16 cellular contexts compared by ENCODE assay signal in the genomic region with DNA sequence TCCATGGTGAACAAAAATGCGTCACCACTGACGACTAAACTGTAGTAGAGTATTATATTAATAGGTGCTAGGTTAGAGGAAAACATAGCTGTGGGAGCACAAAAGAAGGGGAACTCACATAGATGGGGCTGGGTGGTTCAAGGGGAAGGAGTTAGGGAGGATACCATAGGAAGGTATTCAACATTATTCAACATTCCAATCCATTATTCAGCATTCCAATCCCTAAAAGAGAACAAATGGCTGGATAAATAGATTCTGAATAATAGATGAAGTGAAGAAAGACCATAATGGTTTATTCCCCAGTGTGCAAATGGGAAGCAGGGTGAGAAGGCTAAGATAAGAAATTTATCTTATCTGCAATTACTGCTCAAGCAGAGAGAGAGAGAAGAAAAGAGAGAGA.
DNase-seq lines count a peak whose midpoint lies in the region; ATAC-seq, FAIRE-seq and TF ChIP-seq lines count a peak whose summit lies in the region.
"Had no signal": no experiment of that assay in that cellular context is flagged by ENCODE, and none has a peak within 500 bp of the region (broad histone marks: within the 10 kb centered on the region; RNA-seq: fewer than 3 reads in every experiment).

No MANE protein-coding gene starts in this region.

- H3K9me3 Mint-ChIP-seq in H9 (no peaks in the 10 kb centered on the region), glutamatergic neuron (ENCODE audit: unreplicated experiment) (peaks cover 1% of the 10 kb centered on the region), neural progenitor cell (no peaks in the 10 kb centered on the region)
- H3K9me3 Mint-ChIP-seq: CD8-positive, alpha-beta T cell had no signal

- no peaks in the 10 kb centered on the region for H3K23me2 ChIP-seq in H9 (ENCODE audit: insufficient read length, low read depth, low read length, poor library complexity, severe bottlenecking)

- no peak for DNase-seq in H9
- DNase-seq in glutamatergic neuron = no peak
- DNase-seq in neural progenitor cell (ENCODE audit: low spot score) = no peak
- DNase-seq in activated T-cell treated with anti-CD3 and anti-CD28 coated beads, Interleukin-2, amount 50 U/mL, for 48 hours = no peak
- DNase-seq in Ammon's horn (ENCODE audit: low spot score) = no peak
- DNase-seq in pancreas = no peak
- DNase-seq: CD8-positive, alpha-beta T cell; IMR-90; Kasumi-1; KBM-7 had no signal

- H2BK5ac ChIP-seq in H9 (ENCODE audit: insufficient read length, low read length) = no peak overlapping the region

- H3K27me3 ChIP-seq in H9 (ENCODE audit: insufficient read depth, low read length) (no peaks in the 10 kb centered on the region), HUES64 (ENCODE audit: insufficient read depth, low read length) (no peaks in the 10 kb centered on the region), neural progenitor cell (no peaks in the 10 kb centered on the region), pancreas (no peaks in the 10 kb centered on the region)

- intact Hi-C loops in pancreas (cut with DNase I) = no loop called here

- no peak overlapping the region for H2BK15ac ChIP-seq in H9 (ENCODE audit: low read depth, low read length)

- H3K23ac ChIP-seq in H9 (ENCODE audit: insufficient read length, low read depth, low read length) = no peak overlapping the region

- no peak overlapping the region for H3K4me2 ChIP-seq in H9 (ENCODE audit: insufficient read depth, insufficient read length, low read length)
- no peak overlapping the region for H3K4me2 ChIP-seq in neural progenitor cell

- H3K14ac ChIP-seq in H9 (ENCODE audit: insufficient read depth, low read length) = no peak overlapping the region

- H2AK5ac ChIP-seq in H9 (ENCODE audit: insufficient read length, low read length) = no peak overlapping the region

- H3K9ac ChIP-seq in H9 (ENCODE audit: extremely low read depth, insufficient read length, low read length) = no peak overlapping the region
- H3K9ac ChIP-seq in HUES64 (ENCODE audit: low read depth, low read length) = no peak overlapping the region
- H3K9ac ChIP-seq in neural progenitor cell = no peak overlapping the region

- peaks cover 99% of the 10 kb centered on the region for H3K36me3 ChIP-seq in HUES64 (ENCODE audit: insufficient read depth, low read length)
- peaks cover 47% of the 10 kb centered on the region for H3K36me3 ChIP-seq in neural progenitor cell
- peaks cover 0 to 26% (median 1%) of the 10 kb centered on the region in 3 donors for H3K36me3 ChIP-seq in pancreas

- no peak overlapping the region for H4K8ac ChIP-seq in H9 (replicated peaks; ENCODE audit: insufficient read length, low read depth, low read length)

- no peak for TF ChIP-seq CTCF in H9 (conservative IDR thresholded peaks at IDR 0.05)
- no peak for TF ChIP-seq CTCF in glutamatergic neuron (IDR thresholded peaks at IDR 0.05; ENCODE audit: partially characterized antibody, unreplicated experiment)
- no peak for TF ChIP-seq CTCF in neural progenitor cell (IDR thresholded peaks at IDR 0.05)
- no peak for TF ChIP-seq CTCF in pancreas (IDR thresholded peaks at IDR 0.05)

- ATAC-seq in GM21390 (IDR thresholded peaks at IDR 0.05; ENCODE audit: unreplicated experiment) = no peak
- ATAC-seq in pancreas = no peak
- ATAC-seq: CD8-positive, alpha-beta T cell had no signal

- no peak overlapping the region for H3K4ac ChIP-seq in H9 (ENCODE audit: low read depth, low read length)

- H3K79me1 ChIP-seq in H9 (ENCODE audit: insufficient read depth, low read depth, low read length, poor library complexity, severe bottlenecking) = peaks cover 3% of the 10 kb centered on the region

- H4K5ac ChIP-seq in H9 (ENCODE audit: insufficient read length, low read depth, low read length) = no peak overlapping the region

- H3K27ac ChIP-seq in H9 (ENCODE audit: insufficient read length, low read depth, low read length) (no peak overlapping the region), HUES64 (ENCODE audit: low read depth, low read length) (peak overlapping the region; percentile 64), neural progenitor cell (peak overlapping the region; percentile 37), pancreas (no peak overlapping the region)

- H3K79me2 ChIP-seq in H9 (ENCODE audit: insufficient read depth, low read length) = no peaks in the 10 kb centered on the region
- H3K79me2 ChIP-seq in neural progenitor cell (ENCODE audit: low read depth) = peaks cover 6% of the 10 kb centered on the region

- no peak overlapping the region for H3K18ac ChIP-seq in H9 (ENCODE audit: insufficient read length, low read depth, low read length)

- H3K27me3 Mint-ChIP-seq in H9 (ENCODE audit: low read depth) = no peaks in the 10 kb centered on the region; the same call in 1 of the 2 replicates
- no peaks in the 10 kb centered on the region for H3K27me3 Mint-ChIP-seq in glutamatergic neuron (ENCODE audit: unreplicated experiment)
- H3K27me3 Mint-ChIP-seq in neural progenitor cell (ENCODE audit: insufficient read depth, low read depth) = peaks cover 2% of the 10 kb centered on the region

- H3T11ph ChIP-seq in H9 (ENCODE audit: low read length) = no peak overlapping the region

- H3K56ac ChIP-seq in H9 (ENCODE audit: insufficient read length, low read depth, low read length) = no peak overlapping the region

- H3K4me1 ChIP-seq in H9 (ENCODE audit: insufficient read depth, low read length) = peaks cover 6% of the 10 kb centered on the region
- H3K4me1 ChIP-seq in HUES64 (ENCODE audit: insufficient read depth, low read length) = peaks cover 23% of the 10 kb centered on the region
- peaks cover 5% of the 10 kb centered on the region for H3K4me1 ChIP-seq in neural progenitor cell
- H3K4me1 ChIP-seq in pancreas = no peaks in the 10 kb centered on the region

- H3F3A ChIP-seq in neural progenitor cell (ENCODE audit: low read depth) = peaks cover 11% of the 10 kb centered on the region

- H2BK20ac ChIP-seq in H9 (ENCODE audit: low read depth, low read length, poor library complexity, severe bottlenecking) = no peak overlapping the region

- H3K9me3 ChIP-seq in H9 (ENCODE audit: control insufficient read depth, low read depth, low read length) = no peaks in the 10 kb centered on the region
- H3K9me3 ChIP-seq in HUES64 (ENCODE audit: insufficient read depth, low read depth, low read length) = no peaks in the 10 kb centered on the region
- H3K9me3 ChIP-seq in neural progenitor cell (ENCODE audit: low read depth) = no peaks in the 10 kb centered on the region
- no peaks in the 10 kb centered on the region for H3K9me3 ChIP-seq in pancreas

- peaks cover 66 to 96% (median 95%) of the 10 kb centered on the region in 3 experiments for H3K36me3 Mint-ChIP-seq in H9 (ENCODE audit: insufficient read depth in 1 of 3, low read depth in 3 of 3)
- peaks cover 5% of the 10 kb centered on the region for H3K36me3 Mint-ChIP-seq in glutamatergic neuron (ENCODE audit: unreplicated experiment)
- peaks cover 60% of the 10 kb centered on the region for H3K36me3 Mint-ChIP-seq in neural progenitor cell
- H3K36me3 Mint-ChIP-seq: CD14-positive monocyte; CD8-positive, alpha-beta T cell had no signal

- no peak for FAIRE-seq in pancreas (lab: Jason Lieb, UNC)
- FAIRE-seq: A204.1, GM18507, HTR-8/SVneo had no signal

- H3K4me1 Mint-ChIP-seq in H9 (peaks cover 37 to 43% of the 10 kb centered on the region in 2 experiments), glutamatergic neuron (ENCODE audit: low read depth, unreplicated experiment) (peaks cover 11% of the 10 kb centered on the region), neural progenitor cell (peaks cover 2% of the 10 kb centered on the region)
- H3K4me1 Mint-ChIP-seq: CD14-positive monocyte had no signal

- no peaks in the 10 kb centered on the region for H4K20me1 ChIP-seq in H9 (ENCODE audit: control insufficient read depth, insufficient read depth, insufficient read length)
- no peaks in the 10 kb centered on the region for H4K20me1 ChIP-seq in neural progenitor cell (ENCODE audit: low read depth)

- H3K4me3 ChIP-seq in HUES64 (ENCODE audit: low read length) (no peak overlapping the region), neural progenitor cell (no peak overlapping the region), pancreas (no peak overlapping the region)

- no peak overlapping the region for H2BK120ac ChIP-seq in H9 (ENCODE audit: low read depth, low read length, poor library complexity, severe bottlenecking)

- no peak overlapping the region for H2BK12ac ChIP-seq in H9 (ENCODE audit: insufficient read length, low read depth, low read length)

- H3K27ac Mint-ChIP-seq in H9 (peak overlapping the region; percentile 20 to 86 (median 69); a peak in 6 of 7 replicates), glutamatergic neuron (ENCODE audit: unreplicated experiment) (peak overlapping the region; percentile 13), neural progenitor cell (no peak overlapping the region)
- H3K27ac Mint-ChIP-seq: CD14-positive monocyte; CD8-positive, alpha-beta T cell had no signal

- no peak overlapping the region for H4K91ac ChIP-seq in H9 (ENCODE audit: insufficient read length, low read depth, low read length)

- H2AFZ ChIP-seq in H9 (ENCODE audit: low read length) = no peak overlapping the region
- no peak overlapping the region for H2AFZ ChIP-seq in neural progenitor cell (replicated peaks)

- H3K4me3 Mint-ChIP-seq in H9 (no peak overlapping the region), glutamatergic neuron (ENCODE audit: unreplicated experiment) (peak overlapping the region; percentile 20), neural progenitor cell (no peak overlapping the region)
- H3K4me3 Mint-ChIP-seq: CD14-positive monocyte; CD8-positive, alpha-beta T cell had no signal

- WGBS in H9 (ENCODE audit: extremely low coverage, insufficient read length, low lambda C conversion rate) = no CpG with 5 or more reads among the region's 2 CpGs
- 91% methylated on average over 2 of the region's 2 CpGs for WGBS in HUES64
- WGBS in pancreas, 2 donors = 91 to 96% methylated on average over 2 of the region's 2 CpGs

Comparison
In these comparisons a context has a peak if more than half of its experiments do, and no peak if none do; other contexts are left out.
1. H3K27ac ChIP-seq: peak in HUES64 (single experiment) and neural progenitor cell (single experiment); none in H9 (single experiment) and pancreas (0 of 4).